8 cellular contexts compared by ENCODE assay signal in the genomic region with DNA sequence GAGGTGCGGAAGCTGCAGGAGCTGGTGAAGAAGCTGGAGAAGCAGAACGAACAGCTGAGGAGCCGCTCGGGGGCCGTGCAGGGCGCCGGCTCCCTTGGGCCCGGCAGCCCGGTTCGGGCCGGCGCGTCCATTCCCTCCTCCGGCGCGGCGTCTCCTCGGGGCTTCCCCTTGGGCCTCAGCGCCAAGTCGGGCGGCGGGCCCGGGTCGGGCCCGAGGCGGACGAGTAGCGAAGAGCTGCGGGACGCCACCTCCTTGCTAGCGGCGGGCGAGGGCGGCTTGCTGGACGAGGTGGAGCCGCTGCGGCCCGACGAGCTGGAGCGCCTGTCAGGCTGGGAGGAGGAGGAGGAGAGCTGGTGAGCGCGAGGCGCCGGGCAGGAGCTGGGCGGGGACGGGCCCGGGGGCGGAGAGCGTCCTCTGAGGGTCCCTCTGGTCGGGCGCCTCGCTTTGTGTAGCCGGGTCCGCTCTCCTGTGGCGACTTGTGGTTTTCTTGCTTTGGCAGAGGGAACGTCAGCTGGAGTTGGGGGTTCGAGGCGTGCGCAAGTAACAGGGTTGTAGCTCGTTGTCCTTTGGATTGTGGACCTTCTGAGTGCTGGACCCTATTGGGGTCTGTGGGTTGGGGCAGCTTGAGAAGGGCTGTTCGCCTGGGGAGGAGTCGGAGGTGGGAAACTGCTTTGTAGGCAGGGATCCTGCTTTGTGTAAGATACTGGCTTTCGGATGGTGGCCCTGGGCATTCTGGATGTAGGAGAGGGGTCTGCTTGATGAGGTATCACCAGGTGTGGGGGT. TPM values are rescaled to one million over a fixed set of nuclear protein-coding genes. Genes with fewer than 3 reads are reported as not detected.
DNase-seq lines count a peak whose midpoint lies in the region; ATAC-seq and TF ChIP-seq lines count a peak whose summit lies in the region.

No MANE protein-coding gene starts in this region.

- no peak for TF ChIP-seq POLR2A in gastroesophageal sphincter (IDR thresholded peaks at IDR 0.05)
- no peak for TF ChIP-seq POLR2A in thyroid gland (IDR thresholded peaks at IDR 0.05)

- H3K4me1 ChIP-seq in OCI-LY3 (ENCODE audit: low read length) (peaks cover 21% of the 10 kb centered on the region), gastroesophageal sphincter (peaks cover 0 to 56% (median 8%) of the 10 kb centered on the region in 3 donors), neutrophil (ENCODE audit: control insufficient read depth in 1 of 2, insufficient read depth in 1 of 2, low read depth in 1 of 2, low read length in 1 of 2) (peaks cover 34 to 38% of the 10 kb centered on the region in 2 experiments), thyroid gland (peaks cover 28 to 43% of the 10 kb centered on the region in 2 donors)

- peaks cover 42% of the 10 kb centered on the region for H4K20me1 ChIP-seq in OCI-LY3 (ENCODE audit: insufficient read depth, low read length)

- H3K4me3 ChIP-seq in OCI-LY3 (ENCODE audit: low read length) (peak overlapping the region; percentile 98), gastroesophageal sphincter (peak overlapping the region; percentile 97), neutrophil (ENCODE audit: low read depth in 1 of 2, low read length in 1 of 2) (peak overlapping the region; percentile 85 to 96), thyroid gland (replicated peaks in 1 of 3) (peak overlapping the region; percentile 65 to 87 (median 84))

- WGBS in gastroesophageal sphincter (ENCODE audit: low coverage in 1 of 2), 2 donors = 0% methylated on average over 2 to 15 of the region's 63 CpGs
- 1% methylated on average over 30 to 35 of the region's 63 CpGs for WGBS in thyroid gland, 2 donors

- TF ChIP-seq EP300 in gastroesophageal sphincter (IDR thresholded peaks at IDR 0.05) = no peak

- H3K27me3 ChIP-seq in OCI-LY3 (ENCODE audit: low read depth, low read length) = no peaks in the 10 kb centered on the region
- no peaks in the 10 kb centered on the region for H3K27me3 ChIP-seq in gastroesophageal sphincter
- H3K27me3 ChIP-seq in neutrophil = no peaks in the 10 kb centered on the region
- H3K27me3 ChIP-seq in thyroid gland = no peaks in the 10 kb centered on the region

- TF ChIP-seq CTCF in OCI-LY3 (IDR thresholded peaks at IDR 0.05; ENCODE audit: low read depth, low read length) = no peak
- no peak for TF ChIP-seq CTCF in gastroesophageal sphincter (IDR thresholded peaks at IDR 0.05)
- TF ChIP-seq CTCF in neutrophil (IDR thresholded peaks at IDR 0.05) = no peak
- TF ChIP-seq CTCF in thyroid gland (IDR thresholded peaks at IDR 0.05) = no peak

- intact Hi-C loops in thyroid gland (cut with DNase I) = no loop called here

- peaks cover 55% of the 10 kb centered on the region for H3K79me2 ChIP-seq in OCI-LY3 (ENCODE audit: low read length)

- DNase-seq in A172 (ENCODE audit: low spot score) (peak; percentile 15), activated gamma-delta T cell treated with Interleukin-2 at 50 U/mL for 16 hours (peak; percentile 38), thyroid gland (peak; percentile 62 to 68)

- peak overlapping the region; percentile 67 for H3K27ac ChIP-seq in OCI-LY3 (ENCODE audit: low read length)
- peak overlapping the region; percentile 94 to 99 (median 98) for H3K27ac ChIP-seq in gastroesophageal sphincter
- H3K27ac ChIP-seq in neutrophil = peak overlapping the region; percentile 96
- peak overlapping the region; percentile 76 to 97 (median 95) for H3K27ac ChIP-seq in thyroid gland

- H3K9me3 ChIP-seq in OCI-LY3 (ENCODE audit: insufficient read depth, low read length) = no peaks in the 10 kb centered on the region
- H3K9me3 ChIP-seq in gastroesophageal sphincter = no peaks in the 10 kb centered on the region
- H3K9me3 ChIP-seq in neutrophil = no peaks in the 10 kb centered on the region
- H3K9me3 ChIP-seq in thyroid gland = no peaks in the 10 kb centered on the region

- H3K4me2 ChIP-seq in OCI-LY3 (ENCODE audit: low read length) = peak overlapping the region; percentile 98

- peak overlapping the region; percentile 79 for H3K9ac ChIP-seq in OCI-LY3 (ENCODE audit: low read length)

- H2AFZ ChIP-seq in OCI-LY3 (ENCODE audit: low read depth, low read length) = peak overlapping the region; percentile 57

- ATAC-seq in GM18508 (IDR thresholded peaks at IDR 0.05; ENCODE audit: insufficient read depth, unreplicated experiment) (peak; percentile 5), HG03039 (IDR thresholded peaks at IDR 0.05; ENCODE audit: unreplicated experiment) (peak; percentile 19), gastroesophageal sphincter (peak; percentile 13)

- H3K36me3 ChIP-seq in OCI-LY3 (replicated peaks; ENCODE audit: low read depth, low read length) (no peaks in the 10 kb centered on the region), gastroesophageal sphincter (no peaks in the 10 kb centered on the region), neutrophil (no peaks in the 10 kb centered on the region), thyroid gland (no peaks in the 10 kb centered on the region)

RNA-seq across cellular contexts. Expression of gene SLAIN2, which starts 0.6 kb away (rescaled TPM):
- total RNA-seq in A172 (2014; rRNA removed; shearing (Covaris generic)) = 38.1 and 41.7 TPM in 2 replicates
- total RNA-seq in gastroesophageal sphincter = 100 to 1,000 TPM in 3 of 4 donors, 10 to 100 TPM in 1; 68.4 to 238 (median 115) TPM
- total RNA-seq in thyroid gland = 100 to 1,000 TPM in 1 of 4 donors, 10 to 100 TPM in 3; 40.8 to 191 (median 82.5) TPM

Comparison
In these comparisons a context has a peak if more than half of its experiments do, and no peak if none do; other contexts are left out.
1. Peak in every context shown above with its lines: DNase-seq, ATAC-seq, H3K4me3 ChIP-seq and H3K27ac ChIP-seq.
2. DNase-seq: peak in every context shown above with its lines; median percentile 65 in thyroid gland; 38 in activated gamma-delta T cell treated with Interleukin-2 at 50 U/mL for 16 hours; 15 in A172.